In genomic region chr21:36830041-36830440, GRCh38 we compare ENCODE assay signal across 26 cellular contexts.
"Had no signal": no experiment of that assay in that cellular context is flagged by ENCODE, and none has a peak within 500 bp of the region (broad histone marks: within the 10 kb centered on the region; RNA-seq: fewer than 3 reads in every experiment).

No MANE protein-coding gene starts in this region.

- H3K9me3 Mint-ChIP-seq: activated CD4-positive, alpha-beta memory T cell treated with anti-CD3 and anti-CD28 coated beads for 36 hours; activated naive CD4-positive, alpha-beta T cell treated with anti-CD3 and anti-CD28 coated beads for 36 hours; activated T-cell treated with anti-CD3 and anti-CD28 coated beads, Interleukin-2, amount 50 U/mL, for 4 hours; T-helper 1 cell treated with Interleukin-12 subunit alpha and Interleukin-12 subunit beta and Interleukin-4 antibody, amounts not matched to agents 30 μg/mL and 1 μg/mL, for 36 hours; WTC11 had no signal

- H3K4me1 ChIP-seq: Peyer's patch had no signal

- H3K4me3 Mint-ChIP-seq: activated CD4-positive, alpha-beta memory T cell treated with anti-CD3 and anti-CD28 coated beads for 36 hours; activated naive CD4-positive, alpha-beta T cell treated with anti-CD3 and anti-CD28 coated beads for 36 hours; activated naive CD8-positive, alpha-beta T cell; activated T-cell treated with anti-CD3 and anti-CD28 coated beads, Interleukin-2, amount 50 U/mL, for 4 hours; T-helper 1 cell treated with Interleukin-12 subunit alpha and Interleukin-12 subunit beta and Interleukin-4 antibody, amounts not matched to agents 30 μg/mL and 1 μg/mL, for 36 hours; WTC11 had no signal

- H3K36me3 Mint-ChIP-seq: WTC11 had no signal

- H3K4me3 ChIP-seq: Peyer's patch, SJSA1 had no signal

- H3K4me1 Mint-ChIP-seq: WTC11 had no signal

- H3K27ac ChIP-seq: Peyer's patch, RWPE1, SJSA1 had no signal

- ATAC-seq: activated T-cell treated with anti-CD3 and anti-CD28 coated beads, Interleukin-2, amount 50 U/mL, for 4 hours; SK-N-SH treated with all-trans-retinoic acid at 6 μM for 48 hours; WTC11 had no signal

- H3K27ac Mint-ChIP-seq: activated CD4-positive, alpha-beta memory T cell treated with anti-CD3 and anti-CD28 coated beads for 36 hours; activated naive CD4-positive, alpha-beta T cell treated with anti-CD3 and anti-CD28 coated beads for 36 hours; activated naive CD8-positive, alpha-beta T cell; T-helper 1 cell treated with Interleukin-12 subunit alpha and Interleukin-12 subunit beta and Interleukin-4 antibody, amounts not matched to agents 30 μg/mL and 1 μg/mL, for 36 hours; WTC11 had no signal

- H3K36me3 ChIP-seq: Peyer's patch had no signal

- H3K9me3 ChIP-seq: Peyer's patch, SJSA1 had no signal

- H3K27me3 ChIP-seq: Peyer's patch, SJSA1 had no signal

- H3K27me3 Mint-ChIP-seq: activated CD4-positive, alpha-beta memory T cell treated with anti-CD3 and anti-CD28 coated beads for 36 hours; activated naive CD8-positive, alpha-beta T cell had no signal

- DNase-seq: activated CD4-positive, alpha-beta memory T cell treated with anti-CD3 and anti-CD28 coated beads for 36 hours; activated CD4-positive, alpha-beta T cell treated with anti-CD3 and anti-CD28 coated beads for 48 hours; activated CD4-positive, CD25-positive, alpha-beta regulatory T cell treated with anti-CD3 and anti-CD28 coated beads, Interleukin-2, amount 50 U/mL, for 72 hours; activated CD8-positive, alpha-beta memory T cell treated with anti-CD3 and anti-CD28 coated beads for 24 hours; activated effector memory CD4-positive, alpha-beta T cell treated with anti-CD3 and anti-CD28 coated beads, Interleukin-2, amount 50 U/mL, for 16 hours; activated naive CD4-positive, alpha-beta T cell treated with anti-CD3 and anti-CD28 coated beads for 36 hours; activated T-cell treated with anti-CD3 and anti-CD28 coated beads, Interleukin-2, amount 50 U/mL, for 4 hours; central memory CD4-positive, alpha-beta T cell; Kasumi-1; KBM-7; NCI-H1048; NCI-H146; NCI-H187 treated with DMSO at 0.1 percent for 48 hours; NCI-H2081 treated with DMSO at 0.1 percent for 48 hours; NCI-H446; NCI-H524; Peyer's patch; SHP77; SW 1271; T-helper 9 cell had no signal
